ENCODE assay signal across 16 cellular contexts in genomic region chr16:53680756-53681155, GRCh38. TPM values are rescaled to one million over a fixed set of nuclear protein-coding genes. Genes with fewer than 3 reads are reported as not detected.
DNase-seq lines count a peak whose midpoint lies in the region; ATAC-seq and TF ChIP-seq lines count a peak whose summit lies in the region.
"Had no signal": no experiment of that assay in that cellular context is flagged by ENCODE, and none has a peak within 500 bp of the region (broad histone marks: within the 10 kb centered on the region; RNA-seq: fewer than 3 reads in every experiment).

No MANE protein-coding gene starts in this region.

- no peak overlapping the region for H4K12ac ChIP-seq in trophoblast cell (ENCODE audit: low read depth, low read length)

- H3K79me1 ChIP-seq in IMR-90 (ENCODE audit: low read depth in 1 of 2, low read length in 2 of 2), result no peaks in the 10 kb centered on the region; a peak in 1 of 4 replicates
- H3K79me1 ChIP-seq in trophoblast cell (ENCODE audit: low read length), result no peaks in the 10 kb centered on the region

- no peak overlapping the region for H2BK15ac ChIP-seq in IMR-90 (ENCODE audit: low read depth, low read length)

- intact Hi-C loops in IMR-90 (cut with micrococcal nuclease), result no loop called here

- 100% methylated on average over 1 of the region's 2 CpGs; no CpG with 5 or more reads in 1 of the 2 experiments for WGBS in IMR-90 (ENCODE audit: extremely low coverage in 2 of 2, insufficient read length in 1 of 2), 2 experiments
- no CpG with 5 or more reads among the region's 2 CpGs for WGBS in trophoblast cell (ENCODE audit: extremely low coverage, insufficient coverage, insufficient read length)

- H2AFZ ChIP-seq in IMR-90 (replicated peaks; ENCODE audit: low read length, poor library complexity) (no peak overlapping the region), trophoblast cell (ENCODE audit: insufficient read depth, low read length, poor library complexity) (no peak overlapping the region)
- H2AFZ ChIP-seq: GM23338 had no signal

- no peak overlapping the region for H2BK20ac ChIP-seq in IMR-90 (ENCODE audit: low read depth, low read length)

- no peak overlapping the region for H3K27ac ChIP-seq in IMR-90 (ENCODE audit: insufficient read depth, low read length)
- H3K27ac ChIP-seq in trophoblast cell (ENCODE audit: low read depth, low read length), result no peak overlapping the region
- H3K27ac ChIP-seq: BLaER1, HL-60 had no signal

- no peak overlapping the region for H2AK9ac ChIP-seq in IMR-90 (replicated peaks; ENCODE audit: low read depth, low read length, poor library complexity)

- no peak overlapping the region for H4K8ac ChIP-seq in IMR-90 (ENCODE audit: low read depth in 2 of 2, low read length in 2 of 2)
- H4K8ac ChIP-seq in trophoblast cell (ENCODE audit: low read depth, low read length), result peak overlapping the region; percentile 28

- in situ Hi-C loops in IMR-90 (cut with MboI; ENCODE audit: low sequenced_read_pairs), result no loop called here

- POLR2A ChIA-PET in IMR-90 (lab: Charles Lee; ENCODE audit: unreplicated experiment), result no interaction called here

- H2BK120ac ChIP-seq in IMR-90 (ENCODE audit: low read depth, low read length), result no peak overlapping the region
- no peak overlapping the region for H2BK120ac ChIP-seq in trophoblast cell (ENCODE audit: insufficient read depth, low read length, poor library complexity)

- no peaks in the 10 kb centered on the region for H3K9me1 ChIP-seq in IMR-90 (ENCODE audit: insufficient read depth, low read length)

- no peak for TF ChIP-seq RAD21 in IMR-90 (IDR thresholded peaks at IDR 0.05; ENCODE audit: low read length)

- no peak overlapping the region for H3K4ac ChIP-seq in IMR-90 (ENCODE audit: low read depth, low read length)
- no peak overlapping the region for H3K4ac ChIP-seq in trophoblast cell (ENCODE audit: low read depth, low read length)

- 0 out of 2 replicates have a peak, but pooled peaks have one; percentile 24 for ATAC-seq in IMR-90 (ENCODE audit: low read depth)
- ATAC-seq in HG03521 (IDR thresholded peaks at IDR 0.05; ENCODE audit: unreplicated experiment), result no peak
- no peak for ATAC-seq in GM19463 (IDR thresholded peaks at IDR 0.05; ENCODE audit: unreplicated experiment)
- ATAC-seq: GM23338 had no signal

- H3K9ac ChIP-seq in IMR-90 (ENCODE audit: low read depth, low read length) (no peak overlapping the region), trophoblast cell (ENCODE audit: low read length) (no peak overlapping the region)
- H3K9ac ChIP-seq: BLaER1 had no signal

- CTCF ChIA-PET in IMR-90 (lab: Yijun Ruan, JAX), result no interaction called here

- H3K36me3 ChIP-seq in IMR-90 (ENCODE audit: control insufficient read depth, insufficient read depth, low read length), result peaks cover 2% of the 10 kb centered on the region; the same call in 1 of the 2 replicates
- H3K36me3 ChIP-seq in trophoblast cell (ENCODE audit: control insufficient read depth in 1 of 2, insufficient read depth in 2 of 2, low read length in 2 of 2), result no peaks in the 10 kb centered on the region

- H3K9me3 ChIP-seq in IMR-90 (ENCODE audit: control insufficient read depth, insufficient read depth, low read length) (no peaks in the 10 kb centered on the region), trophoblast cell (ENCODE audit: insufficient read depth, low read depth, low read length) (no peaks in the 10 kb centered on the region)

- BruUV-seq in IMR-90 (replicated peaks; lab: Mats Ljungman, UMichigan), result no TSS peak

- TF ChIP-seq CTCF in IMR-90 (conservative IDR thresholded peaks at IDR 0.05; ENCODE audit: low read depth, low read length), result no peak

- no peak overlapping the region for H3K4me3 ChIP-seq in IMR-90 (ENCODE audit: insufficient read depth, low read depth, low read length)
- H3K4me3 ChIP-seq in trophoblast cell (ENCODE audit: low read depth, low read length), result no peak overlapping the region
- H3K4me3 ChIP-seq: BLaER1, GM23338 had no signal

- dilution Hi-C loops in IMR-90 (cut with HindIII; ENCODE audit: low sequenced_read_pairs, unreplicated experiment), result no loop called here

- no peak overlapping the region for H3K4me2 ChIP-seq in IMR-90 (ENCODE audit: low read depth, low read length)
- H3K4me2 ChIP-seq in trophoblast cell (ENCODE audit: low read length), result no peak overlapping the region
- H3K4me2 ChIP-seq: BLaER1, GM23338 had no signal

- H3K4me1 ChIP-seq in IMR-90 (ENCODE audit: control insufficient read depth, insufficient read depth, low read length) (no peaks in the 10 kb centered on the region), trophoblast cell (ENCODE audit: control insufficient read depth in 1 of 2, insufficient read depth in 2 of 2, low read length in 2 of 2) (no peaks in the 10 kb centered on the region)

- H3K18ac ChIP-seq in IMR-90 (ENCODE audit: low read depth, low read length), result no peak overlapping the region
- no peak overlapping the region for H3K18ac ChIP-seq in trophoblast cell (ENCODE audit: low read length)

- H3K79me2 ChIP-seq in trophoblast cell (ENCODE audit: control insufficient read depth, insufficient read depth, low read length, poor library complexity), result no peaks in the 10 kb centered on the region

- H4K20me1 ChIP-seq in IMR-90 (ENCODE audit: insufficient read depth, low read length), result no peaks in the 10 kb centered on the region
- H4K20me1 ChIP-seq: BLaER1 had no signal

- H4K5ac ChIP-seq in IMR-90 (ENCODE audit: low read depth, low read length), result no peak overlapping the region

- H4K91ac ChIP-seq in IMR-90 (ENCODE audit: insufficient read depth, low read depth, low read length) (no peak overlapping the region), trophoblast cell (ENCODE audit: low read depth, low read length) (no peak overlapping the region)

- no peak for TF ChIP-seq POLR2A in IMR-90 (IDR thresholded peaks at IDR 0.05; ENCODE audit: low read depth, low read length)

- no peak overlapping the region for H2AK5ac ChIP-seq in IMR-90 (ENCODE audit: low read depth, low read length)
- no peak overlapping the region for H2AK5ac ChIP-seq in trophoblast cell (ENCODE audit: low read length)

- H3K14ac ChIP-seq in IMR-90 (replicated peaks; ENCODE audit: low read depth, low read length) (no peak overlapping the region), trophoblast cell (ENCODE audit: low read length) (no peak overlapping the region)

- no peak overlapping the region for H2BK12ac ChIP-seq in trophoblast cell (ENCODE audit: low read length)

- H3K27me3 ChIP-seq in IMR-90 (ENCODE audit: control insufficient read depth, insufficient read depth, low read length), result no peaks in the 10 kb centered on the region
- H3K27me3 ChIP-seq in trophoblast cell (ENCODE audit: insufficient read depth, low read length), result no peaks in the 10 kb centered on the region
- H3K27me3 ChIP-seq: BLaER1 had no signal

- H3K23ac ChIP-seq in IMR-90 (ENCODE audit: low read depth, low read length) (no peak overlapping the region), trophoblast cell (ENCODE audit: low read length) (no peak overlapping the region)

- peak; percentile 11 for DNase-seq in HCEC 1CT
- DNase-seq in IMR-90, result peak; percentile 20
- DNase-seq in fibroblast of gingiva (ENCODE audit: low read depth), result peak; percentile 14
- no peak for DNase-seq in trophoblast cell
- no peak for DNase-seq in COR-L47 (lab: John Stamatoyannopoulos, UW)
- DNase-seq: 8988T; CD4-positive, alpha-beta memory T cell; DMS 273 treated with DMSO at 0.1 percent for 48 hours; DMS53; H7; KG1 had no signal

- H2BK5ac ChIP-seq in IMR-90 (ENCODE audit: low read depth, low read length, poor library complexity, severe bottlenecking), result no peak overlapping the region
- H2BK5ac ChIP-seq in trophoblast cell (ENCODE audit: low read depth, low read length, poor library complexity), result no peak overlapping the region

- no peak overlapping the region for H3K56ac ChIP-seq in IMR-90 (ENCODE audit: extremely low read depth, insufficient read depth, low read length)

TF ChIP-seq in IMR-90, 13 proteins besides CTCF, POLR2A, EP300 and RAD21 (continues in another document):
- TF ChIP-seq RCOR1 (IDR thresholded peaks at IDR 0.05; ENCODE audit: insufficient replicate concordance, low read length) (no peak), RFX5 (IDR thresholded peaks at IDR 0.05; ENCODE audit: low read depth, low read length) (no peak), BHLHE40 (IDR thresholded peaks at IDR 0.05; ENCODE audit: low read depth, low read length) (no peak), MAZ (IDR thresholded peaks at IDR 0.05; ENCODE audit: borderline replicate concordance, low read depth, low read length) (no peak), NFE2L2 (IDR thresholded peaks at IDR 0.05; ENCODE audit: low read depth, low read length) (no peak), FOS (IDR thresholded peaks at IDR 0.05; ENCODE audit: low read depth, low read length) (no peak), CHD1 (IDR thresholded peaks at IDR 0.05; ENCODE audit: low read depth, low read length) (no peak), MAFK (IDR thresholded peaks at IDR 0.05; ENCODE audit: low read depth, low read length) (no peak), SMC3 (IDR thresholded peaks at IDR 0.05; ENCODE audit: low read depth, low read length) (no peak), USF2 (IDR thresholded peaks at IDR 0.05; ENCODE audit: low read depth, low read length) (no peak), CEBPB (IDR thresholded peaks at IDR 0.05; ENCODE audit: low read depth, low read length) (no peak), MXI1 (IDR thresholded peaks at IDR 0.05; ENCODE audit: borderline replicate concordance, low read depth, low read length) (no peak)

RNA-seq across cellular contexts. Expression of gene RPGRIP1L, which starts 22.9 kb away (rescaled TPM):
- 10.4 and 18.3 TPM in 2 replicates for total RNA-seq in IMR-90 (2012; rRNA removed)
- polyA plus RNA-seq in IMR-90 (2012; rRNA removed), result 7.0 and 7.3 TPM in 2 replicates
- polyA plus RNA-seq in IMR-90 (2012; cell fraction: cytosol; rRNA removed), result 1.2 and 1.5 TPM in 2 replicates
- polyA plus RNA-seq in IMR-90 (2012; cell fraction: nucleus; rRNA removed; ENCODE audit: low replicate concordance), result 1.4 and 9.8 TPM in 2 replicates
- 6.7 and 7.3 TPM in 2 replicates for polyA plus RNA-seq in trophoblast cell (2013)

RNA-seq across cellular contexts. Expression of gene FTO, which starts 23.2 kb away (rescaled TPM):
- 121 and 132 TPM in 2 replicates for total RNA-seq in IMR-90 (2012; rRNA removed)
- polyA plus RNA-seq in IMR-90 (2012; rRNA removed), result 57.4 and 70.3 TPM in 2 replicates
- 23.4 and 33.2 TPM in 2 replicates for polyA plus RNA-seq in IMR-90 (2012; cell fraction: cytosol; rRNA removed)
- polyA plus RNA-seq in IMR-90 (2012; cell fraction: nucleus; rRNA removed; ENCODE audit: low replicate concordance), result 7.1 and 28.7 TPM in 2 replicates
- 36.4 and 40.5 TPM in 2 replicates for polyA plus RNA-seq in trophoblast cell (2013)

Comparison
In these comparisons a context has a peak if more than half of its experiments do, and no peak if none do; other contexts are left out.
1. DNase-seq: peak in HCEC 1CT (single experiment), IMR-90 (single experiment) and fibroblast of gingiva (single experiment); none in trophoblast cell (0 of 2) and COR-L47 (single experiment).